Comparison of ENCODE assay signal across 9 cellular contexts in genomic region chr10:26448292-26448691, GRCh38.
A peak's percentile ranks its signal among the peaks of the same experiment; 100 is the strongest.
DNase-seq lines count a peak whose midpoint lies in the region; ATAC-seq lines count a peak whose summit lies in the region.
"Had no signal": no experiment of that assay in that cellular context is flagged by ENCODE, and none has a peak within 500 bp of the region (broad histone marks: within the 10 kb centered on the region; RNA-seq: fewer than 3 reads in every experiment).

No MANE protein-coding gene starts in this region.

- peaks cover 10% of the 10 kb centered on the region for H3K9me3 Mint-ChIP-seq in memory B cell

- ATAC-seq in GM18517 (IDR thresholded peaks at IDR 0.05; ENCODE audit: unreplicated experiment) (peak; percentile 36), GM21529 (IDR thresholded peaks at IDR 0.05; ENCODE audit: unreplicated experiment) (peak; percentile 31), HG03520 (IDR thresholded peaks at IDR 0.05; ENCODE audit: unreplicated experiment) (peak; percentile 35), memory B cell (ENCODE audit: low read depth) (peak; percentile 39)

- no peak for DNase-seq in memory B cell (ENCODE audit: low spot score in 2 of 2)
- DNase-seq in NCI-H2081 treated with DMSO at 0.1 percent for 48 hours (lab: John Stamatoyannopoulos, UW) = no peak
- no peak for DNase-seq in NCI-H226
- no peak for DNase-seq in DMS153 treated with DMSO at 0.1 percent for 48 hours (lab: John Stamatoyannopoulos, UW; ENCODE audit: unreplicated experiment)
- no peak for DNase-seq in DMS79 treated with DMSO at 0.1 percent for 48 hours (lab: John Stamatoyannopoulos, UW)
- DNase-seq: amniotic stem cell had no signal

- H3K27me3 Mint-ChIP-seq in memory B cell = no peaks in the 10 kb centered on the region

- H3K36me3 Mint-ChIP-seq in memory B cell = peaks cover 23% of the 10 kb centered on the region

- peak overlapping the region; percentile 99 for H3K27ac Mint-ChIP-seq in memory B cell

- H3K4me3 Mint-ChIP-seq in memory B cell = peak overlapping the region; percentile 74

- H3K4me1 Mint-ChIP-seq in memory B cell = peaks cover 63% of the 10 kb centered on the region
